1 cellular context compared by ENCODE assay signal in genomic region chr13:48094781-48095502, GRCh38.
TF ChIP-seq lines count a peak whose summit lies in the region.

Gene MED4 (minus strand): TSS chr13:48095104. CDS start chr13:48095078, 26 bp downstream.

TF ChIP-seq in K562, 482 proteins besides CTCF, POLR2A, EP300 and RAD21 (continued from another document and continues in another):
- no peak for TF ChIP-seq PATZ1 (CRISPR knock-in tag; IDR thresholded peaks at IDR 0.05; ENCODE audit: borderline replicate concordance)
- no peak for TF ChIP-seq ZNF436 (CRISPR knock-in tag; IDR thresholded peaks at IDR 0.05)
- peak; percentile 58; the same call in 1 of the 2 replicates for TF ChIP-seq CTBP1 (IDR thresholded peaks at IDR 0.05; ENCODE audit: borderline replicate concordance)
- no peak for TF ChIP-seq CEBPB (tag; IDR thresholded peaks at IDR 0.05)
- peak; percentile 97 for TF ChIP-seq CC2D1A (IDR thresholded peaks at IDR 0.05)
- TF ChIP-seq RUNX1 (IDR thresholded peaks at IDR 0.05; ENCODE audit: low read depth) = no peak
- no peak for TF ChIP-seq CBX8 (IDR thresholded peaks at IDR 0.05; ENCODE audit: borderline replicate concordance, extremely low read depth, low read depth, low read length, poor library complexity, severe bottlenecking)
- TF ChIP-seq ZHX1 (conservative IDR thresholded peaks at IDR 0.05; ENCODE audit: low read length) = peak; percentile 57; the same call in 1 of the 2 replicates
- 0 out of 2 replicates have a peak, but pooled peaks have one; percentile 12 for TF ChIP-seq NFIC (IDR thresholded peaks at IDR 0.05)
- TF ChIP-seq ZNF609 (CRISPR knock-in tag; IDR thresholded peaks at IDR 0.05; ENCODE audit: borderline replicate concordance) = no peak
- TF ChIP-seq ATF4 (CRISPR knock-in tag; IDR thresholded peaks at IDR 0.05) = no peak
- no peak for TF ChIP-seq TCF15 (CRISPR knock-in tag; IDR thresholded peaks at IDR 0.05)
- TF ChIP-seq NRF1 (conservative IDR thresholded peaks at IDR 0.05 in 1 of 2, IDR thresholded peaks at IDR 0.05 in 1 of 2) = peak; percentile 95 to 96
- TF ChIP-seq NUFIP1 (IDR thresholded peaks at IDR 0.05; ENCODE audit: partially characterized antibody) = no peak
- TF ChIP-seq NFRKB (IDR thresholded peaks at IDR 0.05; ENCODE audit: low read depth) = peak; percentile 73
- TF ChIP-seq ZNF3 (CRISPR knock-in tag; IDR thresholded peaks at IDR 0.05) = no peak
- 0 out of 2 replicates have a peak, but pooled peaks have one; percentile 31 for TF ChIP-seq FOXM1 (IDR thresholded peaks at IDR 0.05; ENCODE audit: low read depth)
- no peak for TF ChIP-seq FOXM1 (CRISPR knock-in tag; IDR thresholded peaks at IDR 0.05; ENCODE audit: low read depth)
- no peak for TF ChIP-seq ZKSCAN8 (CRISPR knock-in tag; IDR thresholded peaks at IDR 0.05)
- TF ChIP-seq SIN3B (IDR thresholded peaks at IDR 0.05; ENCODE audit: low read depth) = peak; percentile 95
- peak; percentile 98 for TF ChIP-seq CHAMP1 (IDR thresholded peaks at IDR 0.05)
- TF ChIP-seq CBX3 (IDR thresholded peaks at IDR 0.05; ENCODE audit: borderline replicate concordance in 1 of 2, low read length in 2 of 2) = peak in 1 of 2 experiments; percentile 78; a peak in 2 of 3 replicates
- no peak for TF ChIP-seq ZNF551 (CRISPR knock-in tag; IDR thresholded peaks at IDR 0.05)
- peak; percentile 44 to 73; a peak in 3 of 4 replicates for TF ChIP-seq MAZ (CRISPR knock-in tag; conservative IDR thresholded peaks at IDR 0.05 in 1 of 2, IDR thresholded peaks at IDR 0.05 in 1 of 2)
- TF ChIP-seq MCM5 (IDR thresholded peaks at IDR 0.05; ENCODE audit: low read depth) = no peak
- TF ChIP-seq TCF7 (IDR thresholded peaks at IDR 0.05; ENCODE audit: borderline replicate concordance) = no peak
- no peak for TF ChIP-seq ZNF507 (tag; conservative IDR thresholded peaks at IDR 0.05)
- 0 out of 2 replicates have a peak, but pooled peaks have one; percentile 55 for TF ChIP-seq E2F3 (CRISPR knock-in tag; IDR thresholded peaks at IDR 0.05)
- TF ChIP-seq SP2 (IDR thresholded peaks at IDR 0.05; ENCODE audit: extremely low read depth, low read depth, low read length, poor library complexity, severe bottlenecking) = peak; percentile 78
- TF ChIP-seq CHCHD3 (CRISPR knock-in tag; IDR thresholded peaks at IDR 0.05) = no peak
- no peak for TF ChIP-seq ZNF785 (CRISPR knock-in tag; IDR thresholded peaks at IDR 0.05)
- TF ChIP-seq HDAC2 (IDR thresholded peaks at IDR 0.05) = no peak
- no peak for TF ChIP-seq SMAD1 (IDR thresholded peaks at IDR 0.05; ENCODE audit: low read depth, low read length, partially characterized antibody)
- TF ChIP-seq BDP1 (IDR thresholded peaks at IDR 0.05; ENCODE audit: insufficient read depth, insufficient read length) = no peak
- no peak for TF ChIP-seq FOXP4 (CRISPR knock-in tag; IDR thresholded peaks at IDR 0.05; ENCODE audit: borderline replicate concordance)
- no peak for TF ChIP-seq CCAR2 (IDR thresholded peaks at IDR 0.05; ENCODE audit: low read depth, low read length)
- TF ChIP-seq BRCA1 (IDR thresholded peaks at IDR 0.05) = no peak
- no peak for TF ChIP-seq BRCA1 (CRISPR knock-in tag; IDR thresholded peaks at IDR 0.05)
- TF ChIP-seq ZNF124 (CRISPR knock-in tag; IDR thresholded peaks at IDR 0.05) = no peak
- no peak for TF ChIP-seq ZNF280B (CRISPR knock-in tag; IDR thresholded peaks at IDR 0.05)
- no peak for TF ChIP-seq ILK (tag; IDR thresholded peaks at IDR 0.05; ENCODE audit: borderline replicate concordance, low read depth)
- no peak for TF ChIP-seq TSHZ1 (CRISPR knock-in tag; IDR thresholded peaks at IDR 0.05)
- no peak for TF ChIP-seq LEF1 (IDR thresholded peaks at IDR 0.05)
- no peak for TF ChIP-seq ZNF146 (CRISPR knock-in tag; IDR thresholded peaks at IDR 0.05; ENCODE audit: unreplicated experiment)
